Comparison of ENCODE assay signal across 8 cellular contexts in genomic region chr3:53162672-53163458, GRCh38. TPM values are rescaled to one million over a fixed set of nuclear protein-coding genes. Genes with fewer than 3 reads are reported as not detected.
A peak's percentile ranks its signal among the peaks of the same experiment; 100 is the strongest.
DNase-seq lines count a peak whose midpoint lies in the region; FAIRE-seq lines count a peak whose summit lies in the region.

No MANE protein-coding gene starts in this region.

- H3K27me3 ChIP-seq in HUES6 (ENCODE audit: control insufficient read depth, insufficient read depth, low read length) (peaks cover 8% of the 10 kb centered on the region), iPS DF 6.9 (ENCODE audit: control insufficient read depth, insufficient read depth, low read length) (no peaks in the 10 kb centered on the region; the same call in 1 of the 2 replicates)

- intact Hi-C loops in activated T-helper 2 cell treated with anti-CD3 and anti-CD28 coated beads, Interferon-gamma antibody, Interleukin-2, Interleukin-4, amounts not matched to agents 10 μg/mL and 5 μg/mL and 100 μg/mL, durations not matched to agents 14 hours and 24 hours and 36 hours (cut with micrococcal nuclease): loop anchor here (1.0 to 5.0 kb wide), 3 partner anchors 7 to 51 kb away; partner anchors contain the start of gene RFT1

- no peaks in the 10 kb centered on the region for H3K36me3 Mint-ChIP-seq in activated T-helper 2 cell treated with anti-CD3 and anti-CD28 coated beads, Interferon-gamma antibody, Interleukin-2, Interleukin-4, amounts not matched to agents 10 μg/mL and 5 μg/mL and 100 μg/mL, durations not matched to agents 14 hours and 24 hours and 36 hours (ENCODE audit: low read depth)

- H3K9me3 ChIP-seq in HUES6 (ENCODE audit: control insufficient read depth, insufficient read depth, low read depth, low read length) (no peaks in the 10 kb centered on the region), iPS DF 6.9 (ENCODE audit: control insufficient read depth, insufficient read depth, low read length) (no peaks in the 10 kb centered on the region)

- H3K27ac Mint-ChIP-seq in activated T-helper 2 cell treated with anti-CD3 and anti-CD28 coated beads, Interferon-gamma antibody, Interleukin-2, Interleukin-4, amounts not matched to agents 10 μg/mL and 5 μg/mL and 100 μg/mL, durations not matched to agents 14 hours and 24 hours and 36 hours: peak overlapping the region; percentile 18

- H3K36me3 ChIP-seq in HUES6 (ENCODE audit: control insufficient read depth, insufficient read depth, low read length): no peaks in the 10 kb centered on the region
- H3K36me3 ChIP-seq in iPS DF 6.9 (ENCODE audit: control insufficient read depth, insufficient read depth, low read length): no peaks in the 10 kb centered on the region

- no peaks in the 10 kb centered on the region for H3K9me3 Mint-ChIP-seq in activated T-helper 2 cell treated with anti-CD3 and anti-CD28 coated beads, Interferon-gamma antibody, Interleukin-2, Interleukin-4, amounts not matched to agents 10 μg/mL and 5 μg/mL and 100 μg/mL, durations not matched to agents 14 hours and 24 hours and 36 hours

- H3K4me3 ChIP-seq in HUES6 (ENCODE audit: low read depth, low read length) (peak overlapping the region; percentile 88), iPS DF 6.9 (ENCODE audit: low read length) (peak overlapping the region; percentile 87; the same call in 1 of the 2 replicates)

- peaks cover 42% of the 10 kb centered on the region for H3K4me1 ChIP-seq in HUES6 (ENCODE audit: control insufficient read depth, insufficient read depth, low read length)
- H3K4me1 ChIP-seq in iPS DF 6.9 (ENCODE audit: control insufficient read depth, insufficient read depth, low read length): peaks cover 14% of the 10 kb centered on the region

- FAIRE-seq in GM18507 (lab: Jason Lieb, UNC): peak; percentile 97

- H3K4me1 Mint-ChIP-seq in activated T-helper 2 cell treated with anti-CD3 and anti-CD28 coated beads, Interferon-gamma antibody, Interleukin-2, Interleukin-4, amounts not matched to agents 10 μg/mL and 5 μg/mL and 100 μg/mL, durations not matched to agents 14 hours and 24 hours and 36 hours (ENCODE audit: low read depth): peaks cover 28% of the 10 kb centered on the region

- no CpG with 5 or more reads among the region's 12 CpGs for WGBS in iPS DF 6.9 (ENCODE audit: insufficient coverage, insufficient read length)

- H3K27ac ChIP-seq in HUES6 (ENCODE audit: low read depth, low read length) (no peak overlapping the region), iPS DF 6.9 (ENCODE audit: low read length) (no peak overlapping the region)

- peaks cover 11% of the 10 kb centered on the region for H3K27me3 Mint-ChIP-seq in activated T-helper 2 cell treated with anti-CD3 and anti-CD28 coated beads, Interferon-gamma antibody, Interleukin-2, Interleukin-4, amounts not matched to agents 10 μg/mL and 5 μg/mL and 100 μg/mL, durations not matched to agents 14 hours and 24 hours and 36 hours (ENCODE audit: low read depth)

- peak overlapping the region; percentile 8 for H3K9ac ChIP-seq in HUES6 (ENCODE audit: low read length)

- DNase-seq in GM18507 (ENCODE audit: extremely low spot score, insufficient read length, low read depth) (no peak), iPS DF 6.9 (ENCODE audit: low read depth, low spot score) (no peak), cerebellar cortex (ENCODE audit: low spot score) (no peak), NOMO-1 treated with dmso at 0.1 percent for 144 hours (lab: John Stamatoyannopoulos, UW; ENCODE audit: unreplicated experiment) (no peak)
- peak; percentile 20 for DNase-seq in activated T-helper 2 cell treated with anti-CD3 and anti-CD28 coated beads, Interferon-gamma antibody, Interleukin-2, Interleukin-4, amounts not matched to agents 10 μg/mL and 5 μg/mL and 100 μg/mL, durations not matched to agents 14 hours and 24 hours and 36 hours (ENCODE audit: low spot score)
- peak; percentile 42 to 53 for DNase-seq in stimulated activated CD8-positive, alpha-beta memory T cell treated with anti-CD3 and anti-CD28 coated beads, Interleukin-15, amount 100 ng/mL, for 4 hours (ENCODE audit: low read depth in 2 of 2)
- no peak for DNase-seq in effector CD8-positive, alpha-beta T cell (lab: John Stamatoyannopoulos, UW)

- peak overlapping the region; percentile 80 for H3K4me3 Mint-ChIP-seq in activated T-helper 2 cell treated with anti-CD3 and anti-CD28 coated beads, Interferon-gamma antibody, Interleukin-2, Interleukin-4, amounts not matched to agents 10 μg/mL and 5 μg/mL and 100 μg/mL, durations not matched to agents 14 hours and 24 hours and 36 hours (ENCODE audit: low read depth)

RNA-seq across cellular contexts. Expression of gene PRKCD, which starts 1.9 kb away (rescaled TPM):
- 30.6 and 31.7 TPM in 2 replicates for total RNA-seq in activated T-helper 2 cell treated with anti-CD3 and anti-CD28 coated beads, Interferon-gamma antibody, Interleukin-2, Interleukin-4, amounts not matched to agents 10 μg/mL and 5 μg/mL and 100 μg/mL, durations not matched to agents 14 hours and 24 hours and 36 hours

RNA-seq across cellular contexts. Expression of gene RFT1, which starts 32.6 kb away (rescaled TPM):
- 36.4 and 38.8 TPM in 2 replicates for total RNA-seq in activated T-helper 2 cell treated with anti-CD3 and anti-CD28 coated beads, Interferon-gamma antibody, Interleukin-2, Interleukin-4, amounts not matched to agents 10 μg/mL and 5 μg/mL and 100 μg/mL, durations not matched to agents 14 hours and 24 hours and 36 hours

Comparison
In these comparisons a context has a peak if more than half of its experiments do, and no peak if none do; other contexts are left out.
1. DNase-seq: peak in activated T-helper 2 cell treated with anti-CD3 and anti-CD28 coated beads, Interferon-gamma antibody, Interleukin-2, Interleukin-4, amounts not matched to agents 10 μg/mL and 5 μg/mL and 100 μg/mL, durations not matched to agents 14 hours and 24 hours and 36 hours (single experiment) and stimulated activated CD8-positive, alpha-beta memory T cell treated with anti-CD3 and anti-CD28 coated beads, Interleukin-15, amount 100 ng/mL, for 4 hours (2 of 2); none in GM18507 (single experiment), iPS DF 6.9 (single experiment), effector CD8-positive, alpha-beta T cell (single experiment), cerebellar cortex (single experiment) and NOMO-1 treated with dmso at 0.1 percent for 144 hours (single experiment).